In the genomic region with DNA sequence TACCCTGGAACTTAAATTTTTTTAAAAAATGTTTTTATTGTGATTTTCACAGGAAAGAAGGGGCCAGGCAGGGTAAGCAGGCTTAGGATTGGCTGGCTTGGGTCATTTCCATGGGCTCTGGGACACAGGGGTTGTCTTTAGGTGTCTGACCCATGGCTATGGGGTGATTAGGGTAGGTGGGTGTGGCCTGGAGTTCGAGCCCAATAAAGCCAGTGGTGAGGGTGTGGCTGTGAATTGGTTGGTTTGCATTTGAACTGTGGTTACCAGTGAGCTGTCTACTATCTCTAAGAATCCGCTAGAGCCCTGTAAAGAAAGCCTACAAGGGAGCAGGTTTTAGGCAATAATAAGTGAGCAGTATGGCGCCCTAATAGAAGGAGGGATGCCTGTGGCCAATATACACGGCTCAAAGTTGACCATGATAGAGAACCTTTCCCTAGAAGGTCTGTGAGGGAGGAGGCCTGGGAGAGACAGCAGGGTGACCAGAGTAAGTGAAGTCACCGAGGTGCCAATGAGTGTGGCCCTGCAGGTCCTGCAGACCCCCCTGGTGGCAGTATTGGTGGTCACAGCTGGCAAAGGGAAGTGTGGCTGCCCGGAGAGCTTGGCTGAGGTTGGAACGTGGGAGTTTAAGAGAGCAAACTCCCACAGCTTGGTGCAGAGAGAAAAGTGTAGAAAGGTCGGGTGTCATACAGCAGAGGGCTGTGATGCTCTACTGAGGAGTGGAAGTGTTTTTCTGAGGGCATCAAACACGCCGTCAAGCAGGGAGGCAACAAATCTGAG, we compare ENCODE assay signal across 18 cellular contexts.
A peak's percentile ranks its signal among the peaks of the same experiment; 100 is the strongest.
DNase-seq lines count a peak whose midpoint lies in the region; ATAC-seq, FAIRE-seq and TF ChIP-seq lines count a peak whose summit lies in the region.
"Had no signal": no experiment of that assay in that cellular context is flagged by ENCODE, and none has a peak within 500 bp of the region (broad histone marks: within the 10 kb centered on the region; RNA-seq: fewer than 3 reads in every experiment).

No MANE protein-coding gene starts in this region.

- H3K4ac ChIP-seq in H9 (ENCODE audit: low read depth, low read length) = no peak overlapping the region

- H3K36me3 Mint-ChIP-seq in Caco-2 (ENCODE audit: insufficient read depth, unreplicated experiment) (peaks cover 5% of the 10 kb centered on the region), H9 (ENCODE audit: insufficient read depth in 1 of 3, low read depth in 3 of 3) (no peaks in the 10 kb centered on the region; a peak in 1 of 7 replicates)
- H3K36me3 Mint-ChIP-seq: CD4-positive, alpha-beta memory T cell had no signal

- no peak overlapping the region for H2BK5ac ChIP-seq in H9 (ENCODE audit: insufficient read length, low read length)

- FAIRE-seq in GM12878 (lab: Jason Lieb, UNC) (no peak), urothelium cell line (lab: Jason Lieb, UNC) (no peak)

- H4K20me1 ChIP-seq in H9 (ENCODE audit: control insufficient read depth, insufficient read depth, insufficient read length) = no peaks in the 10 kb centered on the region
- H4K20me1 ChIP-seq in GM12878 (ENCODE audit: control insufficient read depth, insufficient read depth) = no peaks in the 10 kb centered on the region

- H3K79me1 ChIP-seq in H9 (ENCODE audit: insufficient read depth, low read depth, low read length, poor library complexity, severe bottlenecking) = no peaks in the 10 kb centered on the region

- H3K4me1 Mint-ChIP-seq in Caco-2 (ENCODE audit: low read depth, unreplicated experiment) = peaks cover 6% of the 10 kb centered on the region
- peaks cover 46 to 52% of the 10 kb centered on the region in 2 experiments for H3K4me1 Mint-ChIP-seq in H9

- H3K23ac ChIP-seq in H9 (ENCODE audit: insufficient read length, low read depth, low read length) = no peak overlapping the region

- H3K4me1 ChIP-seq in Caco-2 (no peaks in the 10 kb centered on the region), H9 (ENCODE audit: insufficient read depth, low read length) (peaks cover 6% of the 10 kb centered on the region; the same call in 1 of the 2 replicates), GM12878 (ENCODE audit: control insufficient read depth, insufficient read depth, low read length) (no peaks in the 10 kb centered on the region), mucosa of descending colon (ENCODE audit: low read depth) (no peaks in the 10 kb centered on the region), spleen (no peaks in the 10 kb centered on the region)
- H3K4me1 ChIP-seq: BE2C, SJCRH30 had no signal

- no peak overlapping the region for H3K9ac ChIP-seq in H9 (ENCODE audit: extremely low read depth, insufficient read length, low read length)
- H3K9ac ChIP-seq in GM12878 (ENCODE audit: control insufficient read depth, insufficient read depth, low read length) = no peak overlapping the region
- H3K9ac ChIP-seq: KMS-11 had no signal

- no peaks in the 10 kb centered on the region for H3K9me3 Mint-ChIP-seq in Caco-2 (ENCODE audit: unreplicated experiment)
- no peaks in the 10 kb centered on the region for H3K9me3 Mint-ChIP-seq in H9
- H3K9me3 Mint-ChIP-seq: CD4-positive, alpha-beta memory T cell had no signal

- no peak overlapping the region for H3K27ac ChIP-seq in H9 (ENCODE audit: insufficient read length, low read depth, low read length)
- H3K27ac ChIP-seq in GM12878 (ENCODE audit: control insufficient read depth, insufficient read depth) = no peak overlapping the region
- H3K27ac ChIP-seq in spleen = no peak overlapping the region
- H3K27ac ChIP-seq: KMS-11, RWPE1, SJCRH30 had no signal

- H2BK15ac ChIP-seq in H9 (ENCODE audit: low read depth, low read length) = no peak overlapping the region

- no peak for TF ChIP-seq POLR2A in GM12878 (IDR thresholded peaks at IDR 0.05; ENCODE audit: low read depth, low read length)
- TF ChIP-seq POLR2A in spleen (IDR thresholded peaks at IDR 0.05) = no peak

- no CpG with 5 or more reads among the region's 10 CpGs for WGBS in H9 (ENCODE audit: extremely low coverage, insufficient read length, low lambda C conversion rate)
- WGBS in GM12878 (ENCODE audit: insufficient coverage, insufficient replicate concordance, low lambda C conversion rate, missing lambda C conversion rate) = 47% methylated on average over 10 of the region's 10 CpGs
- 83 to 90% (median 85%) methylated on average over 10 of the region's 10 CpGs for WGBS in spleen, 5 donors

- no peak overlapping the region for H4K8ac ChIP-seq in H9 (replicated peaks; ENCODE audit: insufficient read length, low read depth, low read length)

- H3K23me2 ChIP-seq in H9 (ENCODE audit: insufficient read length, low read depth, low read length, poor library complexity, severe bottlenecking) = no peaks in the 10 kb centered on the region

- RAD21 ChIA-PET in GM12878 (lab: Charles Lee; ENCODE audit: unreplicated experiment) = no interaction called here

- H3K56ac ChIP-seq in H9 (ENCODE audit: insufficient read length, low read depth, low read length) = no peak overlapping the region

- TF ChIP-seq RAD21 in GM12878 (IDR thresholded peaks at IDR 0.05; ENCODE audit: insufficient read depth, low read depth, low read length) = no peak

- H3K27me3 ChIP-seq in Caco-2 (replicated peaks; ENCODE audit: control insufficient read depth, insufficient read depth, low read length) (no peaks in the 10 kb centered on the region), H9 (ENCODE audit: insufficient read depth, low read length) (no peaks in the 10 kb centered on the region), GM12878 (replicated peaks in 1 of 2; ENCODE audit: control insufficient read depth in 2 of 2, insufficient read depth in 2 of 2, low read length in 1 of 2) (no peaks in the 10 kb centered on the region), spleen (replicated peaks in 1 of 7) (no peaks in the 10 kb centered on the region)
- H3K27me3 ChIP-seq: BE2C, SJCRH30 had no signal

- H3T11ph ChIP-seq in H9 (ENCODE audit: low read length) = no peak overlapping the region

- no peak overlapping the region for H2AK5ac ChIP-seq in H9 (ENCODE audit: insufficient read length, low read length)

- H2AFZ ChIP-seq in H9 (ENCODE audit: low read length) (no peak overlapping the region), GM12878 (ENCODE audit: control insufficient read depth, low read depth, low read length) (no peak overlapping the region)

- BruUV-seq in Caco-2 (replicated peaks; lab: Mats Ljungman, UMichigan) (no TSS peak), GM12878 (replicated peaks; lab: Mats Ljungman, UMichigan) (no TSS peak)

- peak; percentile 6 to 11 for TF ChIP-seq CTCF in Caco-2 (IDR thresholded peaks at IDR 0.05; ENCODE audit: insufficient read depth in 1 of 2, low read depth in 1 of 2, low read length in 1 of 2, severe bottlenecking in 1 of 2, unreplicated experiment in 1 of 2)
- TF ChIP-seq CTCF in H9 (conservative IDR thresholded peaks at IDR 0.05) = peak; percentile 39; the same call in 2 of the 3 replicates
- 0 out of 6 replicates have a peak, but pooled peaks of 1 of the 3 experiments have one; percentile 2 for TF ChIP-seq CTCF in GM12878 (IDR thresholded peaks at IDR 0.05 in 2 of 3, conservative IDR thresholded peaks at IDR 0.05 in 1 of 3; ENCODE audit: control insufficient read depth in 2 of 3, extremely low read depth in 1 of 3, insufficient read depth in 1 of 3, low read depth in 3 of 3, low read length in 3 of 3)
- TF ChIP-seq CTCF in mucosa of descending colon (IDR thresholded peaks at IDR 0.05) = no peak
- no peak for TF ChIP-seq CTCF in spleen (IDR thresholded peaks at IDR 0.05 in 8 of 11, conservative IDR thresholded peaks at IDR 0.05 in 3 of 11)

- no peaks in the 10 kb centered on the region for H3K36me3 ChIP-seq in Caco-2 (ENCODE audit: control insufficient read depth, insufficient read depth, low read length)
- no peaks in the 10 kb centered on the region for H3K36me3 ChIP-seq in GM12878 (ENCODE audit: control insufficient read depth in 2 of 2, insufficient read depth in 2 of 2, low read length in 1 of 2)
- no peaks in the 10 kb centered on the region for H3K36me3 ChIP-seq in mucosa of descending colon (ENCODE audit: low read depth)
- no peaks in the 10 kb centered on the region for H3K36me3 ChIP-seq in spleen
- H3K36me3 ChIP-seq: BE2C, SJCRH30 had no signal

- SMC1A ChIA-PET in GM12878 (lab: Charles Lee; ENCODE audit: uncharacterized antibody, unreplicated experiment) = no interaction called here

- in situ Hi-C loops in GM12878 (cut with MboI) = no loop called here

- H3K27ac Mint-ChIP-seq in Caco-2 (ENCODE audit: unreplicated experiment) = no peak overlapping the region
- peak overlapping the region in 1 of 3 experiments; percentile 45; a peak in 3 of 7 replicates for H3K27ac Mint-ChIP-seq in H9
- H3K27ac Mint-ChIP-seq: HFFc6 had no signal

- H2BK12ac ChIP-seq in H9 (ENCODE audit: insufficient read length, low read depth, low read length) = no peak overlapping the region

- no peak overlapping the region for H3K18ac ChIP-seq in H9 (ENCODE audit: insufficient read length, low read depth, low read length)

- no peaks in the 10 kb centered on the region for H3K9me3 ChIP-seq in Caco-2
- no peaks in the 10 kb centered on the region for H3K9me3 ChIP-seq in H9 (ENCODE audit: control insufficient read depth, low read depth, low read length)
- no peaks in the 10 kb centered on the region for H3K9me3 ChIP-seq in GM12878 (replicated peaks; ENCODE audit: control insufficient read depth, insufficient read depth, low read length)
- no peaks in the 10 kb centered on the region for H3K9me3 ChIP-seq in mucosa of descending colon
- no peaks in the 10 kb centered on the region for H3K9me3 ChIP-seq in spleen
- H3K9me3 ChIP-seq: BE2C, SJCRH30 had no signal

- intact Hi-C loops in Caco-2 (cut with micrococcal nuclease; ENCODE audit: unreplicated experiment) = no loop called here
- intact Hi-C loops in GM12878 (cut with micrococcal nuclease; ENCODE audit: unreplicated experiment) = no loop called here
- intact Hi-C loops in mucosa of descending colon (cut with DNase I, micrococcal nuclease) = no loop called here
- intact Hi-C loops in spleen (cut with DNase I; ENCODE audit: low total_unique reads) = no loop called here

- no peak overlapping the region for H3K4me3 Mint-ChIP-seq in Caco-2 (ENCODE audit: unreplicated experiment)
- H3K4me3 Mint-ChIP-seq in H9 = no peak overlapping the region
- H3K4me3 Mint-ChIP-seq: CD4-positive, alpha-beta memory T cell; HFFc6 had no signal

- ATAC-seq in GM12878 (peak; percentile 23; the same call in 1 of the 3 replicates), mucosa of descending colon (peak; percentile 72)

- CTCF ChIA-PET in Caco-2 (lab: Charles Lee) (interaction anchor here (0.6 kb wide), 1 partner anchor 52 kb away, joined by 3 read pairs; no protein-coding TSS in a partner anchor), GM12878 (lab: Yijun Ruan, JAX) (no interaction called here)

- H3K79me2 ChIP-seq in H9 (ENCODE audit: insufficient read depth, low read length) (no peaks in the 10 kb centered on the region), GM12878 (ENCODE audit: control insufficient read depth, insufficient read depth, low read length) (no peaks in the 10 kb centered on the region)

- POLR2A ChIA-PET in Caco-2 (lab: Charles Lee) = no interaction called here
- POLR2A ChIA-PET in GM12878 (lab: Charles Lee) = no interaction called here

- no peak overlapping the region for H4K91ac ChIP-seq in H9 (ENCODE audit: insufficient read length, low read depth, low read length)

- H2BK20ac ChIP-seq in H9 (ENCODE audit: low read depth, low read length, poor library complexity, severe bottlenecking) = no peak overlapping the region

- H4K5ac ChIP-seq in H9 (ENCODE audit: insufficient read length, low read depth, low read length) = no peak overlapping the region

- H2BK120ac ChIP-seq in H9 (ENCODE audit: low read depth, low read length, poor library complexity, severe bottlenecking) = no peak overlapping the region

- H3K14ac ChIP-seq in H9 (ENCODE audit: insufficient read depth, low read length) = no peak overlapping the region

- TF ChIP-seq EP300 in GM12878 (IDR thresholded peaks at IDR 0.05; ENCODE audit: borderline replicate concordance in 1 of 2, control insufficient read depth in 1 of 2, low read depth in 2 of 2, low read length in 2 of 2) = no peak

- H3K27me3 Mint-ChIP-seq in Caco-2 (ENCODE audit: insufficient read depth, unreplicated experiment) (no peaks in the 10 kb centered on the region), H9 (ENCODE audit: low read depth) (peaks cover 2% of the 10 kb centered on the region; the same call in 1 of the 2 replicates)
- H3K27me3 Mint-ChIP-seq: CD4-positive, alpha-beta memory T cell had no signal

- DNase-seq in Caco-2 (peak in 1 of 2 experiments; percentile 6), H9 (peak; percentile 45), GM12878 (ENCODE audit: low read depth, low spot score) (no peak), mucosa of descending colon (peak in 1 of 3 donors; percentile 33), urothelium cell line (ENCODE audit: low spot score) (no peak), spleen (no peak)
- no peak for DNase-seq in stimulated activated naive CD4-positive, alpha-beta T cell (lab: John Stamatoyannopoulos, UW)
- DNase-seq: BE2C; CD4-positive, alpha-beta memory T cell; EL; HFFc6; NCI-H1417 treated with DMSO at 0.1 percent for 48 hours; NCI-H2081; NCI-H524 treated with DMSO at 0.1 percent for 48 hours; NK-92 treated with Interleukin-12 subunit alpha and Interleukin-12 subunit beta, amount 100 ng/mL, for 24 hours; SJCRH30 had no signal

- H3K4me3 ChIP-seq in Caco-2 (ENCODE audit: low read depth, low read length) = no peak overlapping the region
- H3K4me3 ChIP-seq in GM12878 = no peak overlapping the region
- no peak overlapping the region for H3K4me3 ChIP-seq in mucosa of descending colon
- no peak overlapping the region for H3K4me3 ChIP-seq in spleen
- H3K4me3 ChIP-seq: SJCRH30 had no signal

- H3K4me2 ChIP-seq in H9 (ENCODE audit: insufficient read depth, insufficient read length, low read length) (no peak overlapping the region), GM12878 (ENCODE audit: control insufficient read depth, insufficient read depth) (no peak overlapping the region)
- H3K4me2 ChIP-seq: KMS-11 had no signal

Comparison
In these comparisons a context has a peak if more than half of its experiments do, and no peak if none do; other contexts are left out.
1. CTCF ChIP-seq: peak in Caco-2 (2 of 2) and H9 (single experiment); none in mucosa of descending colon (single experiment) and spleen (0 of 11).